10 cellular contexts compared by ENCODE assay signal in genomic region chr13:39565036-39565949, GRCh38. TPM values are rescaled to one million over a fixed set of nuclear protein-coding genes. Genes with fewer than 3 reads are reported as not detected.
DNase-seq lines count a peak whose midpoint lies in the region; FAIRE-seq and TF ChIP-seq lines count a peak whose summit lies in the region.
"Had no signal": no experiment of that assay in that cellular context is flagged by ENCODE, and none has a peak within 500 bp of the region (broad histone marks: within the 10 kb centered on the region; RNA-seq: fewer than 3 reads in every experiment).

No MANE protein-coding gene starts in this region.

- H3K36me3 ChIP-seq in mesendoderm (ENCODE audit: control insufficient read depth, insufficient read depth, low read length), result no peaks in the 10 kb centered on the region

- no peak overlapping the region for H3K4me3 ChIP-seq in mesendoderm (ENCODE audit: low read length)

- DNase-seq in AG20443 (ENCODE audit: low spot score) (peak; percentile 88), NCI-H526 treated with DMSO at 0.1 percent for 48 hours (lab: John Stamatoyannopoulos, UW) (peak; percentile 41), mesendoderm (peak; percentile 91), glutamatergic neuron (no peak), NCI-H748 treated with DMSO at 0.1 percent for 48 hours (lab: John Stamatoyannopoulos, UW) (no peak), NCI-H1930 (lab: John Stamatoyannopoulos, UW) (no peak), NCI-H446 (lab: John Stamatoyannopoulos, UW) (no peak)
- DNase-seq: effector memory CD8-positive, alpha-beta T cell; NCI-H1092 treated with DMSO at 0.1 percent for 48 hours had no signal

- no peaks in the 10 kb centered on the region for H3K9me3 Mint-ChIP-seq in glutamatergic neuron (ENCODE audit: unreplicated experiment)
- H3K9me3 Mint-ChIP-seq: effector memory CD8-positive, alpha-beta T cell had no signal

- H3K4me1 Mint-ChIP-seq in glutamatergic neuron (ENCODE audit: low read depth, unreplicated experiment), result no peaks in the 10 kb centered on the region

- H3K56ac ChIP-seq in mesendoderm (ENCODE audit: low read length), result no peak overlapping the region

- no peak overlapping the region for H4K5ac ChIP-seq in mesendoderm (ENCODE audit: low read length)

- no peak overlapping the region for H2BK120ac ChIP-seq in mesendoderm (ENCODE audit: low read depth, low read length)

- no peak overlapping the region for H3K9ac ChIP-seq in mesendoderm (ENCODE audit: low read length)

- peak; percentile 29 for FAIRE-seq in endometrium (lab: Jason Lieb, UNC)

- H3K27ac ChIP-seq in mesendoderm (ENCODE audit: low read depth, low read length), result peak overlapping the region; percentile 20

- no peak for TF ChIP-seq CTCF in glutamatergic neuron (IDR thresholded peaks at IDR 0.05; ENCODE audit: partially characterized antibody, unreplicated experiment)

- H3K4me3 Mint-ChIP-seq in glutamatergic neuron (ENCODE audit: unreplicated experiment), result no peak overlapping the region
- H3K4me3 Mint-ChIP-seq: effector memory CD8-positive, alpha-beta T cell had no signal

- H4K8ac ChIP-seq in mesendoderm (ENCODE audit: low read depth, low read length), result no peak overlapping the region

- H3K18ac ChIP-seq in mesendoderm (ENCODE audit: low read length), result no peak overlapping the region

- no peak overlapping the region for H3K4ac ChIP-seq in mesendoderm (ENCODE audit: low read depth, low read length)

- no peaks in the 10 kb centered on the region for H3K36me3 Mint-ChIP-seq in glutamatergic neuron (ENCODE audit: unreplicated experiment)

- H3K27me3 Mint-ChIP-seq in glutamatergic neuron (ENCODE audit: unreplicated experiment), result no peaks in the 10 kb centered on the region

- H2AK5ac ChIP-seq in mesendoderm (ENCODE audit: low read length), result no peak overlapping the region

- H3K27me3 ChIP-seq in mesendoderm (ENCODE audit: insufficient read depth, low read length, poor library complexity), result no peaks in the 10 kb centered on the region

- no peak overlapping the region for H3K4me2 ChIP-seq in mesendoderm (ENCODE audit: low read length)

- H3K79me1 ChIP-seq in mesendoderm (ENCODE audit: low read length), result no peaks in the 10 kb centered on the region

- no CpG with 5 or more reads among the region's 6 CpGs for WGBS in mesendoderm (ENCODE audit: extremely low coverage, insufficient coverage, low lambda C conversion rate)

- no peak overlapping the region for H2BK15ac ChIP-seq in mesendoderm (replicated peaks; ENCODE audit: low read depth)

- H3K79me2 ChIP-seq in mesendoderm (ENCODE audit: control insufficient read depth, insufficient read depth, low read length), result no peaks in the 10 kb centered on the region

- H3K27ac Mint-ChIP-seq in glutamatergic neuron (ENCODE audit: unreplicated experiment), result no peak overlapping the region
- H3K27ac Mint-ChIP-seq: effector memory CD8-positive, alpha-beta T cell had no signal

- H2BK5ac ChIP-seq in mesendoderm (ENCODE audit: low read length), result no peak overlapping the region

- H3K23ac ChIP-seq in mesendoderm (ENCODE audit: low read length), result no peak overlapping the region

- H3K4me1 ChIP-seq in mesendoderm (ENCODE audit: control insufficient read depth, low read depth, low read length), result peaks cover 2% of the 10 kb centered on the region

RNA-seq across cellular contexts. Expression of gene LHFPL6, which starts 37.7 kb away (rescaled TPM):
- 4.3 TPM for polyA plus RNA-seq in mesendoderm (2013, experiment 1 of 2)
- polyA plus RNA-seq in mesendoderm (2013, experiment 2 of 2), result 4.4 TPM
- total RNA-seq in glutamatergic neuron (ENCODE audit: unreplicated experiment), result 1.7 TPM

Comparison
In these comparisons a context has a peak if more than half of its experiments do, and no peak if none do; other contexts are left out.
1. DNase-seq: peak in AG20443 (single experiment), NCI-H526 treated with DMSO at 0.1 percent for 48 hours (single experiment) and mesendoderm (single experiment); none in glutamatergic neuron (single experiment), NCI-H748 treated with DMSO at 0.1 percent for 48 hours (single experiment), NCI-H1930 (0 of 2) and NCI-H446 (0 of 2).